2 cellular contexts compared by ENCODE assay signal in the genomic region with DNA sequence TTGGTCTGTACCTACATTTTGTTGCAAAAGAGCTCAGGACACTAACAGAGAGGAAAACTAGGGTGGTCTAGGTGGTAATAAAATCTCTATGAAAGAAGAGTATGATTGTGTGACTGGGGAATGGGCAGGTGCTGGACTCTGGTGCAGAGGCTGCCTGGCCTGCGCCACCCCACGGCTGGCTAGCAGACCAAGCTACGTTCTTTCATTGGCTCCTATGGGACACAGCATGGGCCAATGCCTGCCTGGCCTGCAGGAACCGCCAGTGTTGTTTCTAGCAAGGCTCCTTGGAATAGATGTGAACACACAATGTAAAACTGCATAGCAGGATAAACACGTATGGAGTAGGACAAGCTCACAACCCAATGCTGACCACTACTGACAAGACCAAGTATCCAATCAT.
TF ChIP-seq lines count a peak whose summit lies in the region.

No MANE protein-coding gene starts in this region.

TF ChIP-seq in GM23338, 12 proteins besides CTCF, POLR2A, EP300 and RAD21 (continues in another document):
- TF ChIP-seq, protein P1, sequence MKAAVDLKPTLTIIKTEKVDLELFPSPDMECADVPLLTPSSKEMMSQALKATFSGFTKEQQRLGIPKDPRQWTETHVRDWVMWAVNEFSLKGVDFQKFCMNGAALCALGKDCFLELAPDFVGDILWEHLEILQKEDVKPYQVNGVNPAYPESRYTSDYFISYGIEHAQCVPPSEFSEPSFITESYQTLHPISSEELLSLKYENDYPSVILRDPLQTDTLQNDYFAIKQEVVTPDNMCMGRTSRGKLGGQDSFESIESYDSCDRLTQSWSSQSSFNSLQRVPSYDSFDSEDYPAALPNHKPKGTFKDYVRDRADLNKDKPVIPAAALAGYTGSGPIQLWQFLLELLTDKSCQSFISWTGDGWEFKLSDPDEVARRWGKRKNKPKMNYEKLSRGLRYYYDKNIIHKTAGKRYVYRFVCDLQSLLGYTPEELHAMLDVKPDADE (IDR thresholded peaks at IDR 0.05) = no peak
- TF ChIP-seq EZH2 (IDR thresholded peaks at IDR 0.05; ENCODE audit: low read depth, unreplicated experiment) (no peak), ZNF114 (CRISPR knock-in tag; IDR thresholded peaks at IDR 0.05) (no peak), STAT1 (IDR thresholded peaks at IDR 0.05; ENCODE audit: unreplicated experiment) (no peak), JUNB (IDR thresholded peaks at IDR 0.05; ENCODE audit: unreplicated experiment) (no peak), CREB1 (CRISPR knock-in tag; IDR thresholded peaks at IDR 0.05; ENCODE audit: low read depth) (no peak), NANOG (IDR thresholded peaks at IDR 0.05; ENCODE audit: borderline replicate concordance) (no peak), ZNF331 (CRISPR knock-in tag; IDR thresholded peaks at IDR 0.05; ENCODE audit: low read depth) (no peak)
- TF ChIP-seq, protein P2, sequence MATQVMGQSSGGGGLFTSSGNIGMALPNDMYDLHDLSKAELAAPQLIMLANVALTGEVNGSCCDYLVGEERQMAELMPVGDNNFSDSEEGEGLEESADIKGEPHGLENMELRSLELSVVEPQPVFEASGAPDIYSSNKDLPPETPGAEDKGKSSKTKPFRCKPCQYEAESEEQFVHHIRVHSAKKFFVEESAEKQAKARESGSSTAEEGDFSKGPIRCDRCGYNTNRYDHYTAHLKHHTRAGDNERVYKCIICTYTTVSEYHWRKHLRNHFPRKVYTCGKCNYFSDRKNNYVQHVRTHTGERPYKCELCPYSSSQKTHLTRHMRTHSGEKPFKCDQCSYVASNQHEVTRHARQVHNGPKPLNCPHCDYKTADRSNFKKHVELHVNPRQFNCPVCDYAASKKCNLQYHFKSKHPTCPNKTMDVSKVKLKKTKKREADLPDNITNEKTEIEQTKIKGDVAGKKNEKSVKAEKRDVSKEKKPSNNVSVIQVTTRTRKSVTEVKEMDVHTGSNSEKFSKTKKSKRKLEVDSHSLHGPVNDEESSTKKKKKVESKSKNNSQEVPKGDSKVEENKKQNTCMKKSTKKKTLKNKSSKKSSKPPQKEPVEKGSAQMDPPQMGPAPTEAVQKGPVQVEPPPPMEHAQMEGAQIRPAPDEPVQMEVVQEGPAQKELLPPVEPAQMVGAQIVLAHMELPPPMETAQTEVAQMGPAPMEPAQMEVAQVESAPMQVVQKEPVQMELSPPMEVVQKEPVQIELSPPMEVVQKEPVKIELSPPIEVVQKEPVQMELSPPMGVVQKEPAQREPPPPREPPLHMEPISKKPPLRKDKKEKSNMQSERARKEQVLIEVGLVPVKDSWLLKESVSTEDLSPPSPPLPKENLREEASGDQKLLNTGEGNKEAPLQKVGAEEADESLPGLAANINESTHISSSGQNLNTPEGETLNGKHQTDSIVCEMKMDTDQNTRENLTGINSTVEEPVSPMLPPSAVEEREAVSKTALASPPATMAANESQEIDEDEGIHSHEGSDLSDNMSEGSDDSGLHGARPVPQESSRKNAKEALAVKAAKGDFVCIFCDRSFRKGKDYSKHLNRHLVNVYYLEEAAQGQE (IDR thresholded peaks at IDR 0.05; ENCODE audit: unreplicated experiment) = no peak
- TF ChIP-seq, protein P3, sequence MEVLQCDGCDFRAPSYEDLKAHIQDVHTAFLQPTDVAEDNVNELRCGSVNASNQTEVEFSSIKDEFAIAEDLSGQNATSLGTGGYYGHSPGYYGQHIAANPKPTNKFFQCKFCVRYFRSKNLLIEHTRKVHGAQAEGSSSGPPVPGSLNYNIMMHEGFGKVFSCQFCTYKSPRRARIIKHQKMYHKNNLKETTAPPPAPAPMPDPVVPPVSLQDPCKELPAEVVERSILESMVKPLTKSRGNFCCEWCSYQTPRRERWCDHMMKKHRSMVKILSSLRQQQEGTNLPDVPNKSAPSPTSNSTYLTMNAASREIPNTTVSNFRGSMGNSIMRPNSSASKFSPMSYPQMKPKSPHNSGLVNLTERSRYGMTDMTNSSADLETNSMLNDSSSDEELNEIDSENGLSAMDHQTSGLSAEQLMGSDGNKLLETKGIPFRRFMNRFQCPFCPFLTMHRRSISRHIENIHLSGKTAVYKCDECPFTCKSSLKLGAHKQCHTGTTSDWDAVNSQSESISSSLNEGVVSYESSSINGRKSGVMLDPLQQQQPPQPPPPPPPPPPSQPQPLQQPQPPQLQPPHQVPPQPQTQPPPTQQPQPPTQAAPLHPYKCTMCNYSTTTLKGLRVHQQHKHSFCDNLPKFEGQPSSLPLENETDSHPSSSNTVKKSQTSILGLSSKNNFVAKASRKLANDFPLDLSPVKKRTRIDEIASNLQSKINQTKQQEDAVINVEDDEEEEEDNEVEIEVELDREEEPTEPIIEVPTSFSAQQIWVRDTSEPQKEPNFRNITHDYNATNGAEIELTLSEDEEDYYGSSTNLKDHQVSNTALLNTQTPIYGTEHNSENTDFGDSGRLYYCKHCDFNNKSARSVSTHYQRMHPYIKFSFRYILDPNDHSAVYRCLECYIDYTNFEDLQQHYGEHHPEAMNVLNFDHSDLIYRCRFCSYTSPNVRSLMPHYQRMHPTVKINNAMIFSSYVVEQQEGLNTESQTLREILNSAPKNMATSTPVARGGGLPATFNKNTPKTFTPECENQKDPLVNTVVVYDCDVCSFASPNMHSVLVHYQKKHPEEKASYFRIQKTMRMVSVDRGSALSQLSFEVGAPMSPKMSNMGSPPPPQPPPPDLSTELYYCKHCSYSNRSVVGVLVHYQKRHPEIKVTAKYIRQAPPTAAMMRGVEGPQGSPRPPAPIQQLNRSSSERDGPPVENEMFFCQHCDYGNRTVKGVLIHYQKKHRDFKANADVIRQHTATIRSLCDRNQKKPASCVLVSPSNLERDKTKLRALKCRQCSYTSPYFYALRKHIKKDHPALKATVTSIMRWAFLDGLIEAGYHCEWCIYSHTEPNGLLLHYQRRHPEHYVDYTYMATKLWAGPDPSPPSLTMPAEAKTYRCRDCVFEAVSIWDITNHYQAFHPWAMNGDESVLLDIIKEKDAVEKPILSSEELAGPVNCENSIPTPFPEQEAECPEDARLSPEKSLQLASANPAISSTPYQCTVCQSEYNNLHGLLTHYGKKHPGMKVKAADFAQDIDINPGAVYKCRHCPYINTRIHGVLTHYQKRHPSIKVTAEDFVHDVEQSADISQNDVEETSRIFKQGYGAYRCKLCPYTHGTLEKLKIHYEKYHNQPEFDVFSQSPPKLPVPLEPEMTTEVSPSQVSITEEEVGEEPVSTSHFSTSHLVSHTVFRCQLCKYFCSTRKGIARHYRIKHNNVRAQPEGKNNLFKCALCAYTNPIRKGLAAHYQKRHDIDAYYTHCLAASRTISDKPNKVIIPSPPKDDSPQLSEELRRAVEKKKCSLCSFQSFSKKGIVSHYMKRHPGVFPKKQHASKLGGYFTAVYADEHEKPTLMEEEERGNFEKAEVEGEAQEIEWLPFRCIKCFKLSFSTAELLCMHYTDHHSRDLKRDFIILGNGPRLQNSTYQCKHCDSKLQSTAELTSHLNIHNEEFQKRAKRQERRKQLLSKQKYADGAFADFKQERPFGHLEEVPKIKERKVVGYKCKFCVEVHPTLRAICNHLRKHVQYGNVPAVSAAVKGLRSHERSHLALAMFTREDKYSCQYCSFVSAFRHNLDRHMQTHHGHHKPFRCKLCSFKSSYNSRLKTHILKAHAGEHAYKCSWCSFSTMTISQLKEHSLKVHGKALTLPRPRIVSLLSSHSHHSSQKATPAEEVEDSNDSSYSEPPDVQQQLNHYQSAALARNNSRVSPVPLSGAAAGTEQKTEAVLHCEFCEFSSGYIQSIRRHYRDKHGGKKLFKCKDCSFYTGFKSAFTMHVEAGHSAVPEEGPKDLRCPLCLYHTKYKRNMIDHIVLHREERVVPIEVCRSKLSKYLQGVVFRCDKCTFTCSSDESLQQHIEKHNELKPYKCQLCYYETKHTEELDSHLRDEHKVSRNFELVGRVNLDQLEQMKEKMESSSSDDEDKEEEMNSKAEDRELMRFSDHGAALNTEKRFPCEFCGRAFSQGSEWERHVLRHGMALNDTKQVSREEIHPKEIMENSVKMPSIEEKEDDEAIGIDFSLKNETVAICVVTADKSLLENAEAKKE (CRISPR knock-in tag; IDR thresholded peaks at IDR 0.05) = no peak

TF ChIP-seq in K562, 482 proteins besides CTCF, POLR2A, EP300 and RAD21:
- TF ChIP-seq JUND (IDR thresholded peaks at IDR 0.05; ENCODE audit: borderline replicate concordance, low read depth, low read length) (no peak), JUND (tag; IDR thresholded peaks at IDR 0.05; ENCODE audit: borderline replicate concordance, low read depth, low read length) (0 out of 3 replicates have a peak, but pooled peaks have one; percentile 18), NFXL1 (CRISPR knock-in tag; IDR thresholded peaks at IDR 0.05) (no peak)
